Comparison of ENCODE assay signal across 9 cellular contexts in the genomic region with DNA sequence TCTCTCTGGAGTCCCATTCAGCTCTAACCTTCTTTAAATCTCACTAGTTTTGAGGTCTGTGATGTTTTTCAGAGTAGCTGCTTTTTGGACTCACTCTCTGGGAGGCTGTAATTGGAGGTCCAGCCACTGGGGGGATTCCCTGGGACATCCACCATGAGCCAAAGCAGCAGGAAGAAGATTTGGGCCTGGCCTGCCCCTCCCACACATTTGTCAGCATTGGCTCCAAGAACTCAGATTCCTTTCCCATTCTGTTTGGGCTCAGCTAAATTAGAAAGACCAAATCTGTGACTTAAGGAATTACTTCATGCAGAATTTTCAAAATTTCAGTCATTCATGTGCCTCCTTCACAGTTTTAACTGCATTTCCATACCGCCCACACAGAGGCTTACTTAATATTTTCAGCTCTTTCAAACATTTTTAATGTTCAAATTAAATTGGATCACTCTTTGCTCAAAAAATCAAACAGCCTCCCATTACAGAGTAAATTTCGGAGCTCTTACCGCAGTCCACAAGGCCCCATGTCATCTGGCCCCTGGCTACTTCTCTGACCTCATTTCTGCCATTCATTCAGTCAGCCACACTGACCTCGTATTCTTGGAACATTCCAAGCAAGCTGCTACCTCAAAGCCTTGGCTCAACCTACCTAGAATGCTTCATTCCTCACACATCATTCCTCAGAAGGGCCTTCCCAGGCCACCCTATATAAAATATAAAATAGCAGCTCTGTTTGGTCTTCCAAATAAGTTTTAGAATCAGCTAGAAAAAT. TPM values are rescaled to one million over a fixed set of nuclear protein-coding genes. Genes with fewer than 3 reads are reported as not detected.
DNase-seq lines count a peak whose midpoint lies in the region; ATAC-seq lines count a peak whose summit lies in the region.
"Had no signal": no experiment of that assay in that cellular context is flagged by ENCODE, and none has a peak within 500 bp of the region (broad histone marks: within the 10 kb centered on the region; RNA-seq: fewer than 3 reads in every experiment).

No MANE protein-coding gene starts in this region.

- peak overlapping the region; percentile 7 for H3K4me3 Mint-ChIP-seq in activated CD8-positive, alpha-beta memory T cell treated with anti-CD3 and anti-CD28 coated beads, Interleukin-2, amount 10 ng/mL, durations not matched to agents 7 days and 5 days
- no peak overlapping the region for H3K4me3 Mint-ChIP-seq in activated naive CD8-positive, alpha-beta T cell treated with anti-CD3 and anti-CD28 coated beads for 36 hours

- DNase-seq in activated CD8-positive, alpha-beta memory T cell treated with anti-CD3 and anti-CD28 coated beads, Interleukin-2, amount 10 ng/mL, durations not matched to agents 7 days and 5 days = peak; percentile 48
- DNase-seq in activated CD8-positive, alpha-beta memory T cell treated with anti-CD3 and anti-CD28 coated beads for 24 hours = no peak
- DNase-seq in activated naive CD8-positive, alpha-beta T cell treated with anti-CD3 and anti-CD28 coated beads for 36 hours = peak; percentile 34
- DNase-seq in right cardiac atrium = peak in 2 of 3 donors; percentile 41 to 71
- no peak for DNase-seq in NOMO-1 (lab: John Stamatoyannopoulos, UW; ENCODE audit: unreplicated experiment in 2 of 2)
- DNase-seq: CD8-positive, alpha-beta memory T cell had no signal

- peak overlapping the region; percentile 38 for H3K27ac Mint-ChIP-seq in activated CD8-positive, alpha-beta memory T cell treated with anti-CD3 and anti-CD28 coated beads, Interleukin-2, amount 10 ng/mL, durations not matched to agents 7 days and 5 days
- H3K27ac Mint-ChIP-seq in activated naive CD8-positive, alpha-beta T cell treated with anti-CD3 and anti-CD28 coated beads for 36 hours = peak overlapping the region; percentile 88

- no peaks in the 10 kb centered on the region for H3K36me3 ChIP-seq in subcutaneous abdominal adipose tissue (ENCODE audit: control insufficient read depth in 5 of 5, insufficient read depth in 5 of 5, low read length in 5 of 5)

- peaks cover 74% of the 10 kb centered on the region for H3K4me1 Mint-ChIP-seq in activated CD8-positive, alpha-beta memory T cell treated with anti-CD3 and anti-CD28 coated beads, Interleukin-2, amount 10 ng/mL, durations not matched to agents 7 days and 5 days
- H3K4me1 Mint-ChIP-seq in activated naive CD8-positive, alpha-beta T cell treated with anti-CD3 and anti-CD28 coated beads for 36 hours = peaks cover 56% of the 10 kb centered on the region

- H3K9ac ChIP-seq in subcutaneous abdominal adipose tissue (ENCODE audit: low read length in 5 of 5) = peak overlapping the region in 2 of 5 donors; percentile 26 to 43

- intact Hi-C loops in right cardiac atrium (cut with DNase I) = no loop called here

- H3K9me3 ChIP-seq in right cardiac atrium (ENCODE audit: control insufficient read depth, low read length) (no peaks in the 10 kb centered on the region), subcutaneous abdominal adipose tissue (ENCODE audit: control insufficient read depth in 5 of 5, low read length in 5 of 5) (no peaks in the 10 kb centered on the region)

- H3K4me1 ChIP-seq in right cardiac atrium (ENCODE audit: control insufficient read depth, insufficient read depth, low read length) (no peaks in the 10 kb centered on the region), subcutaneous abdominal adipose tissue (ENCODE audit: control insufficient read depth in 5 of 5, insufficient read depth in 5 of 5, low read length in 5 of 5) (peaks cover 6 to 48% (median 44%) of the 10 kb centered on the region in 5 donors)

- no peaks in the 10 kb centered on the region for H3K9me3 Mint-ChIP-seq in activated CD8-positive, alpha-beta memory T cell treated with anti-CD3 and anti-CD28 coated beads, Interleukin-2, amount 10 ng/mL, durations not matched to agents 7 days and 5 days (ENCODE audit: low read depth)
- no peaks in the 10 kb centered on the region for H3K9me3 Mint-ChIP-seq in activated naive CD8-positive, alpha-beta T cell treated with anti-CD3 and anti-CD28 coated beads for 36 hours
- H3K9me3 Mint-ChIP-seq: CD8-positive, alpha-beta memory T cell had no signal

- H3K27ac ChIP-seq in right cardiac atrium (ENCODE audit: low read length) = no peak overlapping the region
- H3K27ac ChIP-seq in subcutaneous abdominal adipose tissue (ENCODE audit: low read depth, low read length) = peak overlapping the region; percentile 93

- WGBS in right cardiac atrium = 60% methylated on average over 4 of the region's 4 CpGs

- CTCF ChIA-PET in activated CD8-positive, alpha-beta memory T cell treated with anti-CD3 and anti-CD28 coated beads, Interleukin-2, amount 10 ng/mL, durations not matched to agents 7 days and 5 days (lab: Charles Lee) = interaction anchor here (0.7 to 6.1 kb wide), 13 partner anchors 20 to 113 kb away, joined by 3 to 39 read pairs (median 4); no protein-coding TSS in a partner anchor

- no peak for ATAC-seq in activated CD8-positive, alpha-beta memory T cell treated with anti-CD3 and anti-CD28 coated beads, Interleukin-2, amount 10 ng/mL, durations not matched to agents 7 days and 5 days
- ATAC-seq in right cardiac atrium (peak; percentile 50 to 64), HG03280 (IDR thresholded peaks at IDR 0.05; ENCODE audit: unreplicated experiment) (no peak), HG03139 (IDR thresholded peaks at IDR 0.05; ENCODE audit: unreplicated experiment) (no peak)

- H3K27me3 Mint-ChIP-seq in activated CD8-positive, alpha-beta memory T cell treated with anti-CD3 and anti-CD28 coated beads, Interleukin-2, amount 10 ng/mL, durations not matched to agents 7 days and 5 days = no peaks in the 10 kb centered on the region
- no peaks in the 10 kb centered on the region for H3K27me3 Mint-ChIP-seq in activated naive CD8-positive, alpha-beta T cell treated with anti-CD3 and anti-CD28 coated beads for 36 hours
- H3K27me3 Mint-ChIP-seq: CD8-positive, alpha-beta memory T cell had no signal

- H3K4me3 ChIP-seq in right cardiac atrium (ENCODE audit: low read length) (no peak overlapping the region), subcutaneous abdominal adipose tissue (ENCODE audit: low read depth in 1 of 5, low read length in 5 of 5) (no peak overlapping the region)

- H3K36me3 Mint-ChIP-seq in activated CD8-positive, alpha-beta memory T cell treated with anti-CD3 and anti-CD28 coated beads, Interleukin-2, amount 10 ng/mL, durations not matched to agents 7 days and 5 days = peaks cover 7% of the 10 kb centered on the region
- no peaks in the 10 kb centered on the region for H3K36me3 Mint-ChIP-seq in activated naive CD8-positive, alpha-beta T cell treated with anti-CD3 and anti-CD28 coated beads for 36 hours
- H3K36me3 Mint-ChIP-seq: CD8-positive, alpha-beta memory T cell had no signal

- H3K27me3 ChIP-seq in right cardiac atrium (ENCODE audit: control insufficient read depth, insufficient read depth) (no peaks in the 10 kb centered on the region), subcutaneous abdominal adipose tissue (ENCODE audit: control insufficient read depth in 5 of 5, insufficient read depth in 4 of 5, low read length in 5 of 5) (no peaks in the 10 kb centered on the region)

RNA-seq across cellular contexts. Expression of gene RRAS2, which starts 54.5 kb away (rescaled TPM):
- total RNA-seq in activated CD8-positive, alpha-beta memory T cell treated with anti-CD3 and anti-CD28 coated beads, Interleukin-2, amount 10 ng/mL, durations not matched to agents 7 days and 5 days = 10 to 100 TPM; 74.8 to 76.1 TPM
- 10 to 100 TPM; 70.7 to 72.7 TPM for total RNA-seq in activated naive CD8-positive, alpha-beta T cell treated with anti-CD3 and anti-CD28 coated beads for 36 hours
- 10 to 100 TPM; 23.9 to 32.7 (median 29.8) TPM for total RNA-seq in right cardiac atrium
- polyA plus RNA-seq in right cardiac atrium = 28.2 TPM

Comparison
In these comparisons a context has a peak if more than half of its experiments do, and no peak if none do; other contexts are left out.
1. DNase-seq: peak in activated CD8-positive, alpha-beta memory T cell treated with anti-CD3 and anti-CD28 coated beads, Interleukin-2, amount 10 ng/mL, durations not matched to agents 7 days and 5 days (single experiment), activated naive CD8-positive, alpha-beta T cell treated with anti-CD3 and anti-CD28 coated beads for 36 hours (single experiment) and right cardiac atrium (2 of 3); none in activated CD8-positive, alpha-beta memory T cell treated with anti-CD3 and anti-CD28 coated beads for 24 hours (single experiment) and NOMO-1 (0 of 2).
2. ATAC-seq: peak in right cardiac atrium (2 of 2); none in activated CD8-positive, alpha-beta memory T cell treated with anti-CD3 and anti-CD28 coated beads, Interleukin-2, amount 10 ng/mL, durations not matched to agents 7 days and 5 days (single experiment), HG03280 (single experiment) and HG03139 (single experiment).